ENCODE assay signal across 18 cellular contexts in genomic region chr2:55063226-55063625, GRCh38. TPM values are rescaled to one million over a fixed set of nuclear protein-coding genes. Genes with fewer than 3 reads are reported as not detected.
DNase-seq lines count a peak whose midpoint lies in the region; ATAC-seq and TF ChIP-seq lines count a peak whose summit lies in the region.
"Had no signal": no experiment of that assay in that cellular context is flagged by ENCODE, and none has a peak within 500 bp of the region (broad histone marks: within the 10 kb centered on the region; RNA-seq: fewer than 3 reads in every experiment).

No MANE protein-coding gene starts in this region.

- H3K4me3 Mint-ChIP-seq in activated CD4-positive, alpha-beta T cell treated with anti-CD3 and anti-CD28 coated beads for 36 hours, result no peak overlapping the region
- H3K4me3 Mint-ChIP-seq in brain (no peak overlapping the region), neural crest cell (no peak overlapping the region), mesothelial cell of epicardium (no peak overlapping the region), endodermal cell (no peak overlapping the region)

- no peak overlapping the region for H3K4me3 ChIP-seq in endodermal cell (ENCODE audit: low read length)
- H3K4me3 ChIP-seq: GM23248 had no signal

- H3K27me3 Mint-ChIP-seq in activated CD4-positive, alpha-beta T cell treated with anti-CD3 and anti-CD28 coated beads for 36 hours, result no peaks in the 10 kb centered on the region
- H3K27me3 Mint-ChIP-seq in brain (no peaks in the 10 kb centered on the region), neural crest cell (ENCODE audit: low read depth) (no peaks in the 10 kb centered on the region), mesothelial cell of epicardium (ENCODE audit: low read depth) (no peaks in the 10 kb centered on the region), endodermal cell (ENCODE audit: insufficient read depth) (no peaks in the 10 kb centered on the region)

- ATAC-seq in activated CD4-positive, alpha-beta T cell treated with anti-CD3 and anti-CD28 coated beads for 36 hours, result peak; percentile 49
- no peak for ATAC-seq in HG02798 (IDR thresholded peaks at IDR 0.05; ENCODE audit: poor library complexity, unreplicated experiment)

- no peak for DNase-seq in activated CD4-positive, alpha-beta T cell treated with anti-CD3 and anti-CD28 coated beads for 36 hours
- DNase-seq in activated CD4-positive, alpha-beta T cell treated with anti-CD3 and anti-CD28 coated beads for 1 hour, result no peak
- DNase-seq in NCI-H446 treated with DMSO at 0.1 percent for 48 hours (lab: John Stamatoyannopoulos, UW), result peak; percentile 71
- no peak for DNase-seq in neural crest cell (ENCODE audit: low read depth, low spot score)
- DNase-seq in mesothelial cell of epicardium (ENCODE audit: low spot score in 2 of 2, unreplicated experiment in 2 of 2), result no peak
- no peak for DNase-seq in endodermal cell
- DNase-seq: activated CD4-positive, alpha-beta T cell treated with anti-CD3 and anti-CD28 coated beads, Interleukin-2, amount 50 U/mL, for 48 hours; activated naive CD4-positive, alpha-beta T cell; amniotic stem cell; GM23248; NCI-H1048; NCI-H1930; SK-N-SH; stimulated activated CD4-positive, alpha-beta T cell treated with anti-CD3 and anti-CD28 coated beads, Interleukin-2, amount 100 ng/mL, for 48 hours; stimulated activated naive CD4-positive, alpha-beta T cell treated with Interleukin-2 at 50 U/mL for 16 hours had no signal

- H3K27ac ChIP-seq in endodermal cell (ENCODE audit: low read depth, low read length), result no peak overlapping the region
- H3K27ac ChIP-seq: 22Rv1, GM23248 had no signal

- peaks cover 3% of the 10 kb centered on the region for H3K4me1 Mint-ChIP-seq in activated CD4-positive, alpha-beta T cell treated with anti-CD3 and anti-CD28 coated beads for 36 hours
- H3K4me1 Mint-ChIP-seq in brain, result peaks cover 6% of the 10 kb centered on the region
- no peaks in the 10 kb centered on the region for H3K4me1 Mint-ChIP-seq in neural crest cell
- no peaks in the 10 kb centered on the region for H3K4me1 Mint-ChIP-seq in mesothelial cell of epicardium
- H3K4me1 Mint-ChIP-seq in endodermal cell, result no peaks in the 10 kb centered on the region

- no peaks in the 10 kb centered on the region for H3K36me3 Mint-ChIP-seq in activated CD4-positive, alpha-beta T cell treated with anti-CD3 and anti-CD28 coated beads for 36 hours (ENCODE audit: low read depth)
- no peaks in the 10 kb centered on the region for H3K36me3 Mint-ChIP-seq in brain
- H3K36me3 Mint-ChIP-seq in neural crest cell (ENCODE audit: low read depth), result no peaks in the 10 kb centered on the region
- H3K36me3 Mint-ChIP-seq in mesothelial cell of epicardium, result no peaks in the 10 kb centered on the region
- no peaks in the 10 kb centered on the region for H3K36me3 Mint-ChIP-seq in endodermal cell (ENCODE audit: low read depth)

- no peak overlapping the region for H3K9ac ChIP-seq in endodermal cell (ENCODE audit: extremely low read depth, low read length, poor library complexity, severe bottlenecking)
- H3K9ac ChIP-seq: GM23248, SK-N-SH had no signal

- TF ChIP-seq CTCF in brain (conservative IDR thresholded peaks at IDR 0.05) (no peak), neural crest cell (conservative IDR thresholded peaks at IDR 0.05) (no peak), mesothelial cell of epicardium (IDR thresholded peaks at IDR 0.05; ENCODE audit: unreplicated experiment) (no peak), endodermal cell (conservative IDR thresholded peaks at IDR 0.05) (no peak)

- WGBS in endodermal cell (ENCODE audit: insufficient coverage in 1 of 2, insufficient read length in 1 of 2), 2 experiments, result 95 to 98% methylated on average over 4 to 6 of the region's 6 CpGs

- POLR2A ChIA-PET in activated CD4-positive, alpha-beta T cell treated with anti-CD3 and anti-CD28 coated beads for 36 hours (lab: Charles Lee), result no interaction called here

- no peaks in the 10 kb centered on the region for H3K9me3 Mint-ChIP-seq in activated CD4-positive, alpha-beta T cell treated with anti-CD3 and anti-CD28 coated beads for 36 hours (ENCODE audit: low read depth)
- H3K9me3 Mint-ChIP-seq in brain, result peaks cover 0 to 4% (median 0%) of the 10 kb centered on the region in 5 experiments
- H3K9me3 Mint-ChIP-seq in neural crest cell, result no peaks in the 10 kb centered on the region
- H3K9me3 Mint-ChIP-seq in mesothelial cell of epicardium, result peaks cover 5% of the 10 kb centered on the region
- no peaks in the 10 kb centered on the region for H3K9me3 Mint-ChIP-seq in endodermal cell

- H3K27ac Mint-ChIP-seq in activated CD4-positive, alpha-beta T cell treated with anti-CD3 and anti-CD28 coated beads for 36 hours, result no peak overlapping the region
- H3K27ac Mint-ChIP-seq in brain (peak overlapping the region in 4 of 5 experiments; percentile 7 to 86 (median 42)), neural crest cell (ENCODE audit: unreplicated experiment) (peak overlapping the region; percentile 53), mesothelial cell of epicardium (no peak overlapping the region), endodermal cell (no peak overlapping the region)

- intact Hi-C loops in activated CD4-positive, alpha-beta T cell treated with anti-CD3 and anti-CD28 coated beads for 36 hours (cut with DNase I, micrococcal nuclease), result no loop called here

- no peaks in the 10 kb centered on the region for H3K9me3 ChIP-seq in endodermal cell (ENCODE audit: control insufficient read depth, low read length)
- H3K9me3 ChIP-seq: SK-N-SH had no signal

- H3K36me3 ChIP-seq in endodermal cell (ENCODE audit: control insufficient read depth, insufficient read depth, low read length), result no peaks in the 10 kb centered on the region

- CTCF ChIA-PET in activated CD4-positive, alpha-beta T cell treated with anti-CD3 and anti-CD28 coated beads for 36 hours (lab: Charles Lee), result interaction anchor here (0.7 kb wide), 1 partner anchor 333 kb away, joined by 3 read pairs; no protein-coding TSS in a partner anchor

- no peaks in the 10 kb centered on the region for H3K4me1 ChIP-seq in endodermal cell (ENCODE audit: control insufficient read depth, insufficient read depth, low read length)

- H3K27me3 ChIP-seq in endodermal cell (ENCODE audit: control insufficient read depth, insufficient read depth, low read length, poor library complexity, severe bottlenecking), result no peaks in the 10 kb centered on the region

RNA-seq across cellular contexts. Expression of gene RTN4, which starts 13.0 kb away (rescaled TPM):
- 10 to 100 TPM; 70.3 to 84.8 TPM for total RNA-seq in activated CD4-positive, alpha-beta T cell treated with anti-CD3 and anti-CD28 coated beads for 36 hours
- polyA plus RNA-seq in brain (ENCODE audit: insufficient read depth, low read depth, low replicate concordance), result 228 TPM
- total RNA-seq in neural crest cell, result 197 and 204 TPM in 2 replicates
- 173 to 179 TPM (median 178 TPM) in 3 replicates for total RNA-seq in mesothelial cell of epicardium
- 100 to 1,000 TPM; 180 to 225 TPM for total RNA-seq in endodermal cell
- 248 TPM for polyA plus RNA-seq in endodermal cell (2013, experiment 1 of 2)
- 241 TPM for polyA plus RNA-seq in endodermal cell (2013, experiment 2 of 2)

Comparison
In these comparisons a context has a peak if more than half of its experiments do, and no peak if none do; other contexts are left out.
1. H3K27ac Mint-ChIP-seq: peak in brain (4 of 5) and neural crest cell (single experiment); none in activated CD4-positive, alpha-beta T cell treated with anti-CD3 and anti-CD28 coated beads for 36 hours (single experiment), mesothelial cell of epicardium (single experiment) and endodermal cell (single experiment).